Comparison of ENCODE assay signal across 9 cellular contexts in the genomic region with DNA sequence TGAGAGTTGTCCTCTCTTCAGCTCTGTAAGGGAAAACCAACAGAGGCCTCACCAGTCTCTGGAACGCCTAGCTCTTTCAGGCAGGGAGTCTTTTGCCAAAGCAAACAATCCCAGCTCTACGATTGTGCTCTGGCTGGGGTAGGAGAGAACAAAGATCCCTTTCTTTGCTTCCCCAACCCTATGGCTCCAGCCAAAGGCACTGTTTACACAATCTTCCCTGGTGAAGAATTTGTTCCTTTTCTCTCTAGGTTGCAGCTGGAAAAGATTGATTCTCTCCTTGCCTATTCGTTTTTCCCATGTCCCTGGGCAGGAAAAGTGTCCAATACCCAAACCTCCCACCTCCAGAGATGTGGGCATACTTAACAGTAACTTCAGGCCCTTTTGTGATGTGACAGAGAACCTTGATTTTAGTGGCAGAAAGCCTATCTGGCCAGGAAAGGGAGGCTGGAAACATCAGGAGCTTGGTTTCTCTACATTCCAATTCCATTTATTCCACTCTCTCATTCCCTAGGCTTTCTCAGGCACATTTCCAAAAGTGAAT. TPM values are rescaled to one million over a fixed set of nuclear protein-coding genes. Genes with fewer than 3 reads are reported as not detected.
DNase-seq lines count a peak whose midpoint lies in the region; ATAC-seq, FAIRE-seq and TF ChIP-seq lines count a peak whose summit lies in the region.
"Had no signal": no experiment of that assay in that cellular context is flagged by ENCODE, and none has a peak within 500 bp of the region (broad histone marks: within the 10 kb centered on the region; RNA-seq: fewer than 3 reads in every experiment).

No MANE protein-coding gene starts in this region.

- FAIRE-seq in pancreas (lab: Jason Lieb, UNC): no peak

- TF ChIP-seq CTCF in RWPE2 (IDR thresholded peaks at IDR 0.05; ENCODE audit: poor library complexity, severe bottlenecking) (no peak), pancreas (IDR thresholded peaks at IDR 0.05) (no peak)

- 0 to 5% methylated on average over 3 of the region's 3 CpGs for WGBS in pancreas, 2 donors

- intact Hi-C loops in pancreas (cut with DNase I): no loop called here

- H3K9me3 ChIP-seq in RWPE2 (ENCODE audit: severe bottlenecking) (no peaks in the 10 kb centered on the region), pancreas (no peaks in the 10 kb centered on the region)

- DNase-seq in H4 (ENCODE audit: low spot score): peak; percentile 93
- no peak for DNase-seq in RWPE2 (ENCODE audit: low spot score)
- DNase-seq in foreskin melanocyte: peak; percentile 85
- DNase-seq in pancreas: peak in 4 of 6 donors; percentile 48 to 84 (median 79)
- DNase-seq in cerebellum (ENCODE audit: low spot score): no peak
- no peak for DNase-seq in activated T-cell treated with anti-CD3 and anti-CD28 coated beads, Interleukin-2, amount 50 U/mL, for 1 hour
- DNase-seq: naive B cell had no signal

- H3K4me3 ChIP-seq in RWPE2 (ENCODE audit: severe bottlenecking) (no peak overlapping the region), pancreas (peak overlapping the region in 1 of 4 donors; percentile 4)

- H3K27ac ChIP-seq in RWPE2 (ENCODE audit: poor library complexity, severe bottlenecking): peak overlapping the region; percentile 65
- H3K27ac ChIP-seq in pancreas: peak overlapping the region; percentile 37 to 89 (median 86)

- peak; percentile 95 for ATAC-seq in RWPE2 (ENCODE audit: low read depth)
- peak; percentile 95 to 98 (median 96) for ATAC-seq in pancreas
- ATAC-seq in HG03095 (IDR thresholded peaks at IDR 0.05; ENCODE audit: unreplicated experiment): no peak
- ATAC-seq in HG03378 (IDR thresholded peaks at IDR 0.05; ENCODE audit: unreplicated experiment): no peak

- H3K27me3 ChIP-seq in RWPE2 (ENCODE audit: insufficient read depth, poor library complexity, severe bottlenecking) (no peaks in the 10 kb centered on the region), pancreas (no peaks in the 10 kb centered on the region)

- H3K36me3 ChIP-seq in RWPE2 (ENCODE audit: low read depth) (peaks cover 5% of the 10 kb centered on the region), pancreas (peaks cover 0 to 8% (median 0%) of the 10 kb centered on the region in 3 donors)

- H3K4me1 ChIP-seq in RWPE2 (ENCODE audit: insufficient read depth, poor library complexity, severe bottlenecking) (peaks cover 6% of the 10 kb centered on the region), pancreas (peaks cover 27 to 33% (median 32%) of the 10 kb centered on the region in 3 donors)

RNA-seq across cellular contexts. Expression of gene ATP5MC2, which starts 16.8 kb away (rescaled TPM):
- 391 and 444 TPM in 2 replicates for total RNA-seq in H4 (2014; rRNA removed; shearing (Covaris generic))
- total RNA-seq in pancreas (100 to 1,000 TPM; 134 to 229 (median 180) TPM), cerebellum (69.4 TPM)
- polyA plus RNA-seq in pancreas: 100 to 1,000 TPM; 246 to 350 TPM

RNA-seq across cellular contexts. Expression of gene ATF7, which starts 32.9 kb away (rescaled TPM):
- 6.1 and 12.4 TPM in 2 replicates for total RNA-seq in H4 (2014; rRNA removed; shearing (Covaris generic))
- total RNA-seq in pancreas: 10 to 100 TPM; 13.5 to 31.5 (median 19.6) TPM
- 10 to 100 TPM; 11.6 to 17.3 TPM for polyA plus RNA-seq in pancreas
- 16.4 TPM for total RNA-seq in cerebellum

Comparison
In these comparisons a context has a peak if more than half of its experiments do, and no peak if none do; other contexts are left out.
1. DNase-seq: peak in H4 (single experiment), foreskin melanocyte (single experiment) and pancreas (4 of 6); none in RWPE2 (single experiment), cerebellum (single experiment) and activated T-cell treated with anti-CD3 and anti-CD28 coated beads, Interleukin-2, amount 50 U/mL, for 1 hour (single experiment).
2. ATAC-seq: peak in RWPE2 (single experiment) and pancreas (4 of 4); none in HG03095 (single experiment) and HG03378 (single experiment).